In genomic region chr9:127785023-127785932, GRCh38 we compare ENCODE assay signal across 8 cellular contexts. TPM values are rescaled to one million over a fixed set of nuclear protein-coding genes. Genes with fewer than 3 reads are reported as not detected.
DNase-seq lines count a peak whose midpoint lies in the region; ATAC-seq and TF ChIP-seq lines count a peak whose summit lies in the region.

No MANE protein-coding gene starts in this region.

- no peak overlapping the region for H4K5ac ChIP-seq in IMR-90 (ENCODE audit: low read depth, low read length)

- H4K20me1 ChIP-seq in IMR-90 (ENCODE audit: insufficient read depth, low read length), result peaks cover 43% of the 10 kb centered on the region

- DNase-seq in DMS153 treated with DMSO at 0.1 percent for 48 hours (lab: John Stamatoyannopoulos, UW; ENCODE audit: unreplicated experiment), result peak; percentile 66
- peak; percentile 64 for DNase-seq in IMR-90
- DNase-seq in Panc1 (ENCODE audit: low read depth, low spot score), result no peak
- peak; percentile 94 for DNase-seq in activated T-cell treated with anti-CD3 and anti-CD28 coated beads, Interleukin-2, amount 50 U/mL, for 48 hours
- DNase-seq in myocyte (ENCODE audit: low read depth), result peak; percentile 84
- DNase-seq in stimulated activated CD8-positive, alpha-beta memory T cell treated with anti-CD3 and anti-CD28 coated beads, Interleukin-7, amount 100 ng/mL, for 48 hours (ENCODE audit: extremely low read depth in 1 of 2, low read depth in 1 of 2), result peak; percentile 76 to 81

- H4K91ac ChIP-seq in IMR-90 (ENCODE audit: insufficient read depth, low read depth, low read length), result no peak overlapping the region

- no peaks in the 10 kb centered on the region; the same call in 1 of the 2 replicates for H3K9me1 ChIP-seq in IMR-90 (ENCODE audit: insufficient read depth, low read length)

- H2BK15ac ChIP-seq in IMR-90 (ENCODE audit: low read depth, low read length), result no peak overlapping the region

- peak; percentile 43 for ATAC-seq in GM21528 (IDR thresholded peaks at IDR 0.05; ENCODE audit: low FRiP score, unreplicated experiment)
- peak; percentile 70 for ATAC-seq in IMR-90 (ENCODE audit: low read depth)
- peak; percentile 79 for ATAC-seq in Panc1
- ATAC-seq in esophagus mucosa, result peak; percentile 67

- H3K18ac ChIP-seq in IMR-90 (ENCODE audit: low read depth, low read length), result no peak overlapping the region

- peak overlapping the region; percentile 51 for H2AK9ac ChIP-seq in IMR-90 (replicated peaks; ENCODE audit: low read depth, low read length, poor library complexity)

- no peak overlapping the region for H3K14ac ChIP-seq in IMR-90 (replicated peaks; ENCODE audit: low read depth, low read length)

- in situ Hi-C loops in IMR-90 (cut with MboI; ENCODE audit: low sequenced_read_pairs), result no loop called here
- in situ Hi-C loops in Panc1 (cut with HindIII; ENCODE audit: low pct_unique_long_range_greater_than_20kb, low sequenced_read_pairs), result no loop called here

- no peak; the same call in 1 of the 2 replicates for TF ChIP-seq POLR2A in IMR-90 (IDR thresholded peaks at IDR 0.05; ENCODE audit: low read depth, low read length)

- H3K36me3 ChIP-seq in IMR-90 (ENCODE audit: control insufficient read depth, insufficient read depth, low read length) (peaks cover 31% of the 10 kb centered on the region), Panc1 (ENCODE audit: control insufficient read depth, insufficient read depth, low read length) (peaks cover 15% of the 10 kb centered on the region)

- H3K27ac ChIP-seq in IMR-90 (ENCODE audit: insufficient read depth, low read length) (peak overlapping the region; percentile 48; the same call in 1 of the 2 replicates), Panc1 (ENCODE audit: low read length) (no peak overlapping the region)

- BruUV-seq in IMR-90 (replicated peaks; lab: Mats Ljungman, UMichigan) (no TSS peak), Panc1 (replicated peaks; lab: Mats Ljungman, UMichigan) (no TSS peak)

- H4K8ac ChIP-seq in IMR-90 (ENCODE audit: low read depth in 2 of 2, low read length in 2 of 2), result peak overlapping the region in 1 of 2 experiments; percentile 70; a peak in 2 of 4 replicates

- intact Hi-C loops in IMR-90 (cut with micrococcal nuclease), result loop anchor here (1.0 kb wide), 1 partner anchor 50 kb away; the partner anchor contains the start of gene TOR2A
- intact Hi-C loops in Panc1 (cut with micrococcal nuclease; ENCODE audit: unreplicated experiment), result loop anchor here (2.0 kb wide), 1 partner anchor 50 kb away; the partner anchor contains the start of gene TOR2A

- no peak overlapping the region for H3K4ac ChIP-seq in IMR-90 (ENCODE audit: low read depth, low read length)

- peaks cover 14 to 41% of the 10 kb centered on the region in 2 experiments for H3K79me1 ChIP-seq in IMR-90 (ENCODE audit: low read depth in 1 of 2, low read length in 2 of 2)

- peak; percentile 77 for TF ChIP-seq CTCF in IMR-90 (conservative IDR thresholded peaks at IDR 0.05; ENCODE audit: low read depth, low read length)
- TF ChIP-seq CTCF in Panc1 (IDR thresholded peaks at IDR 0.05), result peak; percentile 91

- H2BK20ac ChIP-seq in IMR-90 (ENCODE audit: low read depth, low read length), result no peak overlapping the region

- H2BK5ac ChIP-seq in IMR-90 (ENCODE audit: low read depth, low read length, poor library complexity, severe bottlenecking), result peak overlapping the region; percentile 56

- no peak overlapping the region for H3K23ac ChIP-seq in IMR-90 (ENCODE audit: low read depth, low read length)

- 0% methylated on average over 19 of the region's 123 CpGs; no CpG with 5 or more reads in 1 of the 2 experiments for WGBS in IMR-90 (ENCODE audit: extremely low coverage in 2 of 2, insufficient read length in 1 of 2), 2 experiments

- peak; percentile 76 for TF ChIP-seq RAD21 in IMR-90 (IDR thresholded peaks at IDR 0.05; ENCODE audit: low read length)

- H3K56ac ChIP-seq in IMR-90 (ENCODE audit: extremely low read depth, insufficient read depth, low read length), result no peak overlapping the region

- no peaks in the 10 kb centered on the region for H3K27me3 ChIP-seq in IMR-90 (ENCODE audit: control insufficient read depth, insufficient read depth, low read length)
- H3K27me3 ChIP-seq in Panc1 (ENCODE audit: control insufficient read depth, insufficient read depth, low read length), result no peaks in the 10 kb centered on the region

- H3K9ac ChIP-seq in IMR-90 (ENCODE audit: low read depth, low read length), result no peak overlapping the region

- dilution Hi-C loops in IMR-90 (cut with HindIII; ENCODE audit: low sequenced_read_pairs, unreplicated experiment), result no loop called here

- peak overlapping the region; percentile 96 for H2AFZ ChIP-seq in IMR-90 (replicated peaks; ENCODE audit: low read length, poor library complexity)

- H2BK120ac ChIP-seq in IMR-90 (ENCODE audit: low read depth, low read length), result no peak overlapping the region

- H3K4me2 ChIP-seq in IMR-90 (ENCODE audit: low read depth, low read length), result peak overlapping the region; percentile 74

- H2AK5ac ChIP-seq in IMR-90 (ENCODE audit: low read depth, low read length), result no peak overlapping the region

- H3K4me1 ChIP-seq in IMR-90 (ENCODE audit: control insufficient read depth, insufficient read depth, low read length) (no peaks in the 10 kb centered on the region; the same call in 1 of the 2 replicates), Panc1 (ENCODE audit: control insufficient read depth, insufficient read depth, low read length) (peaks cover 8% of the 10 kb centered on the region)

- peak overlapping the region; percentile 95 for H3K4me3 ChIP-seq in IMR-90 (ENCODE audit: insufficient read depth, low read depth, low read length)
- peak overlapping the region; percentile 45 to 88 for H3K4me3 ChIP-seq in Panc1 (ENCODE audit: low read depth in 2 of 2, low read length in 2 of 2)

- POLR2A ChIA-PET in IMR-90 (lab: Charles Lee; ENCODE audit: unreplicated experiment), result interaction anchor here (0.5 to 1.0 kb wide), 3 partner anchors 16 to 231 kb away, joined by 3 to 19 read pairs (median 4); no protein-coding TSS in a partner anchor
- POLR2A ChIA-PET in Panc1 (lab: Charles Lee), result interaction anchor here (0.6 kb wide), 2 partner anchors 29 to 42 kb away, joined by 4 to 8 read pairs; no protein-coding TSS in a partner anchor

- CTCF ChIA-PET in IMR-90 (lab: Yijun Ruan, JAX), result interaction anchor here (0.6 to 2.2 kb wide), 4 partner anchors 9 to 325 kb away, joined by 3 to 8 read pairs (median 4); partner anchors contain the start of gene TOR2A
- CTCF ChIA-PET in Panc1 (lab: Charles Lee), result interaction anchor here (0.6 to 1.0 kb wide), 3 partner anchors 19 to 200 kb away, joined by 3 to 6 read pairs (median 3); partner anchors contain the start of gene TOR2A

- H3K9me3 ChIP-seq in IMR-90 (ENCODE audit: control insufficient read depth, insufficient read depth, low read length) (no peaks in the 10 kb centered on the region), Panc1 (ENCODE audit: control insufficient read depth, insufficient read depth, low read depth, low read length) (no peaks in the 10 kb centered on the region)

TF ChIP-seq in IMR-90, 13 proteins besides CTCF, POLR2A, EP300 and RAD21:
- no peak for TF ChIP-seq RFX5 (IDR thresholded peaks at IDR 0.05; ENCODE audit: low read depth, low read length)
- TF ChIP-seq FOS (IDR thresholded peaks at IDR 0.05; ENCODE audit: low read depth, low read length), result no peak
- peak; percentile 69 for TF ChIP-seq SMC3 (IDR thresholded peaks at IDR 0.05; ENCODE audit: low read depth, low read length)
- no peak for TF ChIP-seq RCOR1 (IDR thresholded peaks at IDR 0.05; ENCODE audit: insufficient replicate concordance, low read length)
- no peak for TF ChIP-seq USF2 (IDR thresholded peaks at IDR 0.05; ENCODE audit: low read depth, low read length)
- peak; percentile 87; the same call in 1 of the 2 replicates for TF ChIP-seq MAZ (IDR thresholded peaks at IDR 0.05; ENCODE audit: borderline replicate concordance, low read depth, low read length)
TF ChIP-seq in IMR-90: peak in this region for 2.

RNA-seq across cellular contexts. Expression of gene CDK9, which starts 0.6 kb away (rescaled TPM):
- total RNA-seq in IMR-90 (2012; rRNA removed) (28.9 and 30.3 TPM in 2 replicates), Panc1 (2021; ENCODE audit: unreplicated experiment) (48.7 TPM), esophagus mucosa (38.3 TPM), myocyte (71.1 and 84.0 TPM in 2 replicates)
- polyA plus RNA-seq in IMR-90 (2012; rRNA removed), result 49.9 and 52.1 TPM in 2 replicates
- 34.4 and 54.3 TPM in 2 replicates for polyA plus RNA-seq in IMR-90 (2012; cell fraction: cytosol; rRNA removed)
- 140 and 177 TPM in 2 replicates for polyA plus RNA-seq in IMR-90 (2012; cell fraction: nucleus; rRNA removed; ENCODE audit: low replicate concordance)
- polyA plus RNA-seq in Panc1 (2012; ENCODE audit: insufficient read length), result 66.8 TPM
- polyA plus RNA-seq in myocyte (2012), result 47.3 TPM

RNA-seq across cellular contexts. Expression of gene SH2D3C, which starts 6.8 kb away (rescaled TPM):
- total RNA-seq in IMR-90 (2012; rRNA removed) (under 0.01 and 0.28 TPM in 2 replicates), Panc1 (2021; ENCODE audit: unreplicated experiment) (0.49 TPM), esophagus mucosa (1.9 TPM), myocyte (0.16 and 0.36 TPM in 2 replicates)
- 0.22 and 0.24 TPM in 2 replicates for polyA plus RNA-seq in IMR-90 (2012; rRNA removed)
- polyA plus RNA-seq in IMR-90 (2012; cell fraction: cytosol; rRNA removed), result 0.06 and 0.38 TPM in 2 replicates
- 0.05 and 0.29 TPM in 2 replicates for polyA plus RNA-seq in IMR-90 (2012; cell fraction: nucleus; rRNA removed; ENCODE audit: low replicate concordance)
- 0.86 TPM for polyA plus RNA-seq in Panc1 (2012; ENCODE audit: insufficient read length)
- not detected for polyA plus RNA-seq in myocyte (2012)

RNA-seq across cellular contexts. Expression of gene FPGS, which starts 17.4 kb away (rescaled TPM):
- total RNA-seq in IMR-90 (2012; rRNA removed), result 43.9 and 45.5 TPM in 2 replicates
- 71.5 and 75.7 TPM in 2 replicates for polyA plus RNA-seq in IMR-90 (2012; rRNA removed)
- polyA plus RNA-seq in IMR-90 (2012; cell fraction: cytosol; rRNA removed), result 39.9 and 56.3 TPM in 2 replicates
- polyA plus RNA-seq in IMR-90 (2012; cell fraction: nucleus; rRNA removed; ENCODE audit: low replicate concordance), result 94.7 and 201 TPM in 2 replicates
- total RNA-seq in Panc1 (2021; ENCODE audit: unreplicated experiment), result 56.5 TPM
- 62.7 TPM for polyA plus RNA-seq in Panc1 (2012; ENCODE audit: insufficient read length)
- 28.3 TPM for total RNA-seq in esophagus mucosa
- 141 and 200 TPM in 2 replicates for total RNA-seq in myocyte
- polyA plus RNA-seq in myocyte (2012), result 73.8 TPM

RNA-seq across cellular contexts. Expression of gene TOR2A, which starts 50.2 kb away (rescaled TPM):
- total RNA-seq in IMR-90 (2012; rRNA removed) (0.90 and 1.1 TPM in 2 replicates), Panc1 (2021; ENCODE audit: unreplicated experiment) (8.2 TPM), esophagus mucosa (9.5 TPM), myocyte (7.4 and 11.0 TPM in 2 replicates)
- polyA plus RNA-seq in IMR-90 (2012; rRNA removed), result 12.5 and 12.9 TPM in 2 replicates
- 10.1 and 16.2 TPM in 2 replicates for polyA plus RNA-seq in IMR-90 (2012; cell fraction: cytosol; rRNA removed)
- polyA plus RNA-seq in IMR-90 (2012; cell fraction: nucleus; rRNA removed; ENCODE audit: low replicate concordance), result 10.8 and 25.9 TPM in 2 replicates
- 8.3 TPM for polyA plus RNA-seq in Panc1 (2012; ENCODE audit: insufficient read length)
- 4.7 TPM for polyA plus RNA-seq in myocyte (2012)
